Comparison of ENCODE assay signal across 12 cellular contexts in genomic region chr7:134900430-134900876, GRCh38.
DNase-seq lines count a peak whose midpoint lies in the region; ATAC-seq lines count a peak whose summit lies in the region.
"Had no signal": no experiment of that assay in that cellular context is flagged by ENCODE, and none has a peak within 500 bp of the region (broad histone marks: within the 10 kb centered on the region; RNA-seq: fewer than 3 reads in every experiment).

No MANE protein-coding gene starts in this region.

- H3K9me3 Mint-ChIP-seq in memory B cell = peaks cover 8% of the 10 kb centered on the region

- DNase-seq in memory B cell (ENCODE audit: low spot score in 2 of 2) = no peak
- no peak for DNase-seq in NCI-H1436 treated with DMSO at 0.1 percent for 48 hours (lab: John Stamatoyannopoulos, UW)
- no peak for DNase-seq in NCI-H2029 (lab: John Stamatoyannopoulos, UW)
- DNase-seq in T-helper 1 cell = no peak
- DNase-seq in stimulated activated naive CD4-positive, alpha-beta T cell treated with Interleukin-2 at 50 U/mL for 16 hours (lab: John Stamatoyannopoulos, UW) = no peak
- DNase-seq: activated naive CD8-positive, alpha-beta T cell treated with anti-CD3 and anti-CD28 coated beads for 36 hours; MG63; ovary had no signal

- peaks cover 4% of the 10 kb centered on the region for H3K36me3 Mint-ChIP-seq in memory B cell
- H3K36me3 Mint-ChIP-seq: stimulated activated memory B cell treated with anti-CD40 and anti-IgM and Interleukin-4, amounts not matched to agents 10 μg/mL and 1 μg/mL and 100 μg/mL, for 72 hours had no signal

- no peak overlapping the region for H3K4me3 Mint-ChIP-seq in memory B cell
- H3K4me3 Mint-ChIP-seq: activated naive CD8-positive, alpha-beta T cell treated with anti-CD3 and anti-CD28 coated beads for 36 hours; stimulated activated memory B cell treated with anti-CD40 and anti-IgM and Interleukin-4, amounts not matched to agents 10 μg/mL and 1 μg/mL and 100 μg/mL, for 72 hours had no signal

- ATAC-seq in GM18511 (IDR thresholded peaks at IDR 0.05; ENCODE audit: unreplicated experiment) (peak; percentile 87), GM21717 (IDR thresholded peaks at IDR 0.05; ENCODE audit: unreplicated experiment) (peak; percentile 89), HG03439 (IDR thresholded peaks at IDR 0.05; ENCODE audit: unreplicated experiment) (peak; percentile 78), memory B cell (ENCODE audit: low read depth) (peak; percentile 59)
- ATAC-seq: stimulated activated memory B cell treated with anti-CD40 and anti-IgM and Interleukin-4, amounts not matched to agents 10 μg/mL and 1 μg/mL and 100 μg/mL, for 72 hours had no signal

- peaks cover 12% of the 10 kb centered on the region for H3K4me1 Mint-ChIP-seq in memory B cell

- H3K27ac Mint-ChIP-seq in memory B cell = no peak overlapping the region
- H3K27ac Mint-ChIP-seq: activated naive CD8-positive, alpha-beta T cell treated with anti-CD3 and anti-CD28 coated beads for 36 hours; stimulated activated memory B cell treated with anti-CD40 and anti-IgM and Interleukin-4, amounts not matched to agents 10 μg/mL and 1 μg/mL and 100 μg/mL, for 72 hours had no signal

- peaks cover 3% of the 10 kb centered on the region for H3K27me3 Mint-ChIP-seq in memory B cell
- H3K27me3 Mint-ChIP-seq: activated naive CD8-positive, alpha-beta T cell treated with anti-CD3 and anti-CD28 coated beads for 36 hours; stimulated activated memory B cell treated with anti-CD40 and anti-IgM and Interleukin-4, amounts not matched to agents 10 μg/mL and 1 μg/mL and 100 μg/mL, for 72 hours had no signal
